Comparison of ENCODE assay signal across 8 cellular contexts in genomic region chr4:2811830-2812599, GRCh38. TPM values are rescaled to one million over a fixed set of nuclear protein-coding genes. Genes with fewer than 3 reads are reported as not detected.
DNase-seq lines count a peak whose midpoint lies in the region; ATAC-seq and TF ChIP-seq lines count a peak whose summit lies in the region.

No MANE protein-coding gene starts in this region.

- no peaks in the 10 kb centered on the region for H4K20me1 ChIP-seq in PC-3 (ENCODE audit: low read length)

- no peaks in the 10 kb centered on the region for H3K27me3 ChIP-seq in PC-3 (ENCODE audit: low read length)

- DNase-seq in AG10803 (ENCODE audit: low read depth) (peak; percentile 55), PC-3 (no peak), globus pallidus (ENCODE audit: low spot score) (peak; percentile 54), posterior vena cava (ENCODE audit: low spot score) (peak; percentile 95), NCI-H526 treated with DMSO at 0.1 percent for 48 hours (lab: John Stamatoyannopoulos, UW) (no peak)
- peak; percentile 48 for DNase-seq in activated effector memory CD4-positive, alpha-beta T cell treated with Interleukin-2 at 50 U/mL for 16 hours

- peak overlapping the region; percentile 20; the same call in 1 of the 2 replicates for H3K4me3 ChIP-seq in AG10803 (ENCODE audit: low read length)
- no peak overlapping the region for H3K4me3 ChIP-seq in PC-3 (ENCODE audit: low read length)

- no peaks in the 10 kb centered on the region for H3K36me3 ChIP-seq in PC-3 (ENCODE audit: low read depth, low read length)

- in situ Hi-C loops in GM18951 (cut with MboI; ENCODE audit: low sequenced_read_pairs, unreplicated experiment), result no loop called here

- intact Hi-C loops in PC-3 (cut with micrococcal nuclease), result no loop called here
- intact Hi-C loops in posterior vena cava (cut with DNase I), result no loop called here

- no peaks in the 10 kb centered on the region for H3K9me2 ChIP-seq in PC-3 (replicated peaks; ENCODE audit: low read length)

- CTCF ChIA-PET in PC-3 (lab: Charles Lee), result no interaction called here

- TF ChIP-seq CTCF in AG10803 (conservative IDR thresholded peaks at IDR 0.05; ENCODE audit: low read length) (no peak), PC-3 (conservative IDR thresholded peaks at IDR 0.05; ENCODE audit: low read depth, low read length) (no peak)

- peak; percentile 79 for TF ChIP-seq POLR2A in GM18951 (IDR thresholded peaks at IDR 0.05; ENCODE audit: extremely low read depth, insufficient read depth, insufficient read length)

- H3K79me2 ChIP-seq in PC-3 (ENCODE audit: low read length), result no peaks in the 10 kb centered on the region

- no peaks in the 10 kb centered on the region for H3F3A ChIP-seq in PC-3 (ENCODE audit: low read length, unreplicated experiment)

- H3K27ac ChIP-seq in PC-3 (ENCODE audit: low read length), result no peak overlapping the region

- ATAC-seq in HG03159 (IDR thresholded peaks at IDR 0.05; ENCODE audit: unreplicated experiment) (peak; percentile 52), PC-3 (peak; percentile 42)

- H3K4me1 ChIP-seq in PC-3 (ENCODE audit: insufficient read depth, low read length), result no peaks in the 10 kb centered on the region

- no peak overlapping the region for H3K9ac ChIP-seq in PC-3 (ENCODE audit: low read length)

- H2AFZ ChIP-seq in PC-3 (ENCODE audit: low read length), result no peak overlapping the region

- POLR2A ChIA-PET in PC-3 (lab: Charles Lee; ENCODE audit: unreplicated experiment), result no interaction called here

- H3K4me2 ChIP-seq in PC-3 (ENCODE audit: low read length), result no peak overlapping the region

- no peaks in the 10 kb centered on the region for H3K9me3 ChIP-seq in PC-3 (ENCODE audit: low read length)

- BruUV-seq in PC-3 (replicated peaks; lab: Mats Ljungman, UMichigan), result no TSS peak

RNA-seq across cellular contexts. Expression of gene SH3BP2, which starts 19.1 kb away (rescaled TPM):
- total RNA-seq in PC-3 (2014; rRNA removed) (16.9 and 17.4 TPM in 2 replicates), posterior vena cava (10 to 100 TPM; 47.8 to 52.4 TPM)

RNA-seq across cellular contexts. Expression of gene ADD1, which starts 31.6 kb away (rescaled TPM):
- total RNA-seq in PC-3 (2014; rRNA removed) (118 and 124 TPM in 2 replicates), posterior vena cava (100 to 1,000 TPM; 297 to 327 TPM)

RNA-seq across cellular contexts. Expression of gene TNIP2, which starts 55.9 kb away (rescaled TPM):
- 56.5 and 77.8 TPM in 2 replicates for total RNA-seq in PC-3 (2014; rRNA removed)
- total RNA-seq in posterior vena cava, result 10 to 100 TPM; 25.4 to 29.2 TPM

Comparison
In these comparisons a context has a peak if more than half of its experiments do, and no peak if none do; other contexts are left out.
1. DNase-seq: peak in AG10803 (single experiment), activated effector memory CD4-positive, alpha-beta T cell treated with Interleukin-2 at 50 U/mL for 16 hours (single experiment), globus pallidus (single experiment) and posterior vena cava (single experiment); none in PC-3 (single experiment) and NCI-H526 treated with DMSO at 0.1 percent for 48 hours (single experiment).